Comparison of ENCODE assay signal across 22 cellular contexts in genomic region chr2:12341919-12342318, GRCh38.
DNase-seq lines count a peak whose midpoint lies in the region; ATAC-seq and TF ChIP-seq lines count a peak whose summit lies in the region.
"Had no signal": no experiment of that assay in that cellular context is flagged by ENCODE, and none has a peak within 500 bp of the region (broad histone marks: within the 10 kb centered on the region; RNA-seq: fewer than 3 reads in every experiment).

No MANE protein-coding gene starts in this region.

- DNase-seq in MCF 10A (ENCODE audit: unreplicated experiment), result peak; percentile 26
- DNase-seq in breast epithelium (ENCODE audit: low spot score in 2 of 2), result no peak
- DNase-seq in epithelial cell of prostate (ENCODE audit: low read depth, low spot score), result no peak
- peak; percentile 40 for DNase-seq in left kidney (ENCODE audit: low read depth, low spot score)
- DNase-seq in 8988T, result no peak
- no peak for DNase-seq in natural killer cell treated with Interleukin-12 subunit alpha and Interleukin-12 subunit beta and Interleukin-15 and Interleukin-18, amount 100 ng/mL, for 72 hours (ENCODE audit: low spot score)
- no peak for DNase-seq in cardiac septum (ENCODE audit: low spot score)
- DNase-seq: DND-41, GDM1, GM23248, NCI-H187, NCI-H2107, NCI-H2227 treated with DMSO at 0.1 percent for 48 hours, NCI-H524, NCI-H82, PC-3, RPMI8226 had no signal

- H3K36me3 ChIP-seq in breast epithelium, result no peaks in the 10 kb centered on the region

- POLR2A ChIA-PET in MCF 10A (lab: Yijun Ruan, JAX), result no interaction called here

- ATAC-seq in activated T-helper 17 cell treated with anti-CD3 and anti-CD28 coated beads, Interleukin-2, amount 50 U/mL, for 72 hours (replicated peaks), result no peak
- ATAC-seq in natural killer cell treated with Interleukin-12 subunit alpha and Interleukin-12 subunit beta and Interleukin-15 and Interleukin-18, amount 100 ng/mL, for 72 hours, result no peak
- ATAC-seq: HCT116, PC-3 had no signal

- H3K9me3 Mint-ChIP-seq in MCF 10A (ENCODE audit: unreplicated experiment), result peaks cover 20% of the 10 kb centered on the region
- H3K9me3 Mint-ChIP-seq in activated T-helper 17 cell treated with anti-CD3 and anti-CD28 coated beads, Interleukin-2, amount 50 U/mL, for 72 hours, result peaks cover 12% of the 10 kb centered on the region
- no peaks in the 10 kb centered on the region for H3K9me3 Mint-ChIP-seq in natural killer cell treated with Interleukin-12 subunit alpha and Interleukin-12 subunit beta and Interleukin-15 and Interleukin-18, amount 100 ng/mL, for 72 hours

- no peak overlapping the region for H3K27ac ChIP-seq in breast epithelium
- H3K27ac ChIP-seq in epithelial cell of prostate, result peak overlapping the region; percentile 66
- H3K27ac ChIP-seq: 22Rv1, GM23248, HL-60 had no signal

- H3K4me3 Mint-ChIP-seq in MCF 10A (ENCODE audit: unreplicated experiment), result no peak overlapping the region
- H3K4me3 Mint-ChIP-seq in activated T-helper 17 cell treated with anti-CD3 and anti-CD28 coated beads, Interleukin-2, amount 50 U/mL, for 72 hours, result no peak overlapping the region
- H3K4me3 Mint-ChIP-seq in natural killer cell treated with Interleukin-12 subunit alpha and Interleukin-12 subunit beta and Interleukin-15 and Interleukin-18, amount 100 ng/mL, for 72 hours, result no peak overlapping the region
- H3K4me3 Mint-ChIP-seq: B cell had no signal

- no peaks in the 10 kb centered on the region for H3K4me1 ChIP-seq in breast epithelium

- no peak for TF ChIP-seq POLR2A in breast epithelium (IDR thresholded peaks at IDR 0.05)

- intact Hi-C loops in MCF 10A (cut with micrococcal nuclease) (no loop called here), breast epithelium (cut with DNase I; ENCODE audit: low total_unique reads) (no loop called here), cardiac septum (cut with DNase I) (no loop called here)

- peaks cover 16% of the 10 kb centered on the region for H3K4me1 Mint-ChIP-seq in MCF 10A (ENCODE audit: insufficient read depth, unreplicated experiment)
- no peaks in the 10 kb centered on the region for H3K4me1 Mint-ChIP-seq in activated T-helper 17 cell treated with anti-CD3 and anti-CD28 coated beads, Interleukin-2, amount 50 U/mL, for 72 hours
- H3K4me1 Mint-ChIP-seq in natural killer cell treated with Interleukin-12 subunit alpha and Interleukin-12 subunit beta and Interleukin-15 and Interleukin-18, amount 100 ng/mL, for 72 hours (ENCODE audit: low read depth in 2 of 2), result no peaks in the 10 kb centered on the region
- H3K4me1 Mint-ChIP-seq: B cell had no signal

- no TSS peak for BruUV-seq in MCF 10A (replicated peaks; lab: Mats Ljungman, UMichigan)

- H3K36me3 Mint-ChIP-seq in MCF 10A (ENCODE audit: insufficient read depth, unreplicated experiment), result no peaks in the 10 kb centered on the region
- H3K36me3 Mint-ChIP-seq in activated T-helper 17 cell treated with anti-CD3 and anti-CD28 coated beads, Interleukin-2, amount 50 U/mL, for 72 hours (ENCODE audit: low read depth), result no peaks in the 10 kb centered on the region
- H3K36me3 Mint-ChIP-seq in natural killer cell treated with Interleukin-12 subunit alpha and Interleukin-12 subunit beta and Interleukin-15 and Interleukin-18, amount 100 ng/mL, for 72 hours, result no peaks in the 10 kb centered on the region

- H3K4me3 ChIP-seq in breast epithelium, result no peak overlapping the region
- H3K4me3 ChIP-seq: GM23248 had no signal

- H3K9me3 ChIP-seq in breast epithelium, result no peaks in the 10 kb centered on the region

- no peak overlapping the region for H3K27ac Mint-ChIP-seq in MCF 10A (ENCODE audit: low read depth, unreplicated experiment)
- H3K27ac Mint-ChIP-seq in activated T-helper 17 cell treated with anti-CD3 and anti-CD28 coated beads, Interleukin-2, amount 50 U/mL, for 72 hours, result no peak overlapping the region
- no peak overlapping the region for H3K27ac Mint-ChIP-seq in natural killer cell treated with Interleukin-12 subunit alpha and Interleukin-12 subunit beta and Interleukin-15 and Interleukin-18, amount 100 ng/mL, for 72 hours
- H3K27ac Mint-ChIP-seq: B cell had no signal

- H3K27me3 ChIP-seq in breast epithelium, result no peaks in the 10 kb centered on the region

- TF ChIP-seq CTCF in MCF 10A (IDR thresholded peaks at IDR 0.05; ENCODE audit: unreplicated experiment) (no peak), breast epithelium (IDR thresholded peaks at IDR 0.05) (no peak)

- no peaks in the 10 kb centered on the region for H3K27me3 Mint-ChIP-seq in MCF 10A (ENCODE audit: insufficient read depth, unreplicated experiment)
- no peaks in the 10 kb centered on the region for H3K27me3 Mint-ChIP-seq in activated T-helper 17 cell treated with anti-CD3 and anti-CD28 coated beads, Interleukin-2, amount 50 U/mL, for 72 hours
- H3K27me3 Mint-ChIP-seq in natural killer cell treated with Interleukin-12 subunit alpha and Interleukin-12 subunit beta and Interleukin-15 and Interleukin-18, amount 100 ng/mL, for 72 hours, result peaks cover 0 to 3% of the 10 kb centered on the region in 2 donors
- H3K27me3 Mint-ChIP-seq: B cell had no signal

- CTCF ChIA-PET in MCF 10A (lab: Yijun Ruan, JAX), result no interaction called here

Comparison
In these comparisons a context has a peak if more than half of its experiments do, and no peak if none do; other contexts are left out.
1. DNase-seq: peak in MCF 10A (single experiment) and left kidney (single experiment); none in breast epithelium (0 of 2), epithelial cell of prostate (single experiment), 8988T (single experiment), natural killer cell treated with Interleukin-12 subunit alpha and Interleukin-12 subunit beta and Interleukin-15 and Interleukin-18, amount 100 ng/mL, for 72 hours (single experiment) and cardiac septum (single experiment).